22 cellular contexts compared by ENCODE assay signal in genomic region chr4:151908734-151909497, GRCh38.
DNase-seq lines count a peak whose midpoint lies in the region; ATAC-seq, FAIRE-seq and TF ChIP-seq lines count a peak whose summit lies in the region.
"Had no signal": no experiment of that assay in that cellular context is flagged by ENCODE, and none has a peak within 500 bp of the region (broad histone marks: within the 10 kb centered on the region; RNA-seq: fewer than 3 reads in every experiment).

No MANE protein-coding gene starts in this region.

- peak; percentile 26 for DNase-seq in GM10248 (ENCODE audit: extremely low spot score)
- no peak for DNase-seq in GM19239 (ENCODE audit: insufficient read length, low spot score)
- DNase-seq in ecto neural progenitor cell (ENCODE audit: low spot score), result peak; percentile 17
- DNase-seq in posterior vena cava (ENCODE audit: low spot score), result no peak
- no peak for DNase-seq in mesenchymal stem cell
- DNase-seq: CD4-positive, alpha-beta memory T cell; DMS153; GDM1; GM23248; NCI-H1105 treated with DMSO at 0.1 percent for 48 hours; NCI-H1694; NCI-H510A; NCI-H774; RPMI8226; SHP77 treated with DMSO at 0.1 percent for 48 hours; SK-N-SH had no signal

- intact Hi-C loops in posterior vena cava (cut with DNase I), result no loop called here

- no peak overlapping the region for H3K4ac ChIP-seq in mesenchymal stem cell (ENCODE audit: low read depth in 1 of 2, low read length in 2 of 2)

- no peak for TF ChIP-seq CTCF in GM10248 (IDR thresholded peaks at IDR 0.05; ENCODE audit: control extremely low read depth, extremely low read depth, low read depth, missing control alignments)

- H4K8ac ChIP-seq in mesenchymal stem cell (ENCODE audit: low read length), result no peak overlapping the region

- no peak overlapping the region for H2BK12ac ChIP-seq in mesenchymal stem cell (ENCODE audit: low read length in 2 of 2)

- H2AFZ ChIP-seq in mesenchymal stem cell (ENCODE audit: low read depth, low read length), result no peak overlapping the region
- H2AFZ ChIP-seq: GM23248 had no signal

- no peak overlapping the region for H3K27ac ChIP-seq in mesenchymal stem cell (ENCODE audit: low read length, poor library complexity, severe bottlenecking)
- H3K27ac ChIP-seq: BLaER1, GM23248 had no signal

- no peak overlapping the region for H4K91ac ChIP-seq in mesenchymal stem cell (ENCODE audit: low read length)

- H3K4me2 ChIP-seq in mesenchymal stem cell (ENCODE audit: low read length, poor library complexity, severe bottlenecking), result no peak overlapping the region
- H3K4me2 ChIP-seq: BLaER1, SK-N-SH had no signal

- no peaks in the 10 kb centered on the region for H3K4me1 ChIP-seq in mesenchymal stem cell (ENCODE audit: control insufficient read depth, insufficient read depth, low read depth, low read length)
- H3K4me1 ChIP-seq: BLaER1, HAP-1 had no signal

- no peak overlapping the region for H2BK5ac ChIP-seq in mesenchymal stem cell (ENCODE audit: low read depth, low read length, poor library complexity, severe bottlenecking)

- no peak overlapping the region for H2BK15ac ChIP-seq in mesenchymal stem cell (ENCODE audit: low read depth, poor library complexity, severe bottlenecking)

- POLR2A ChIA-PET in GM10248 (lab: Yijun Ruan, JAX), result no interaction called here

- no peaks in the 10 kb centered on the region for H3K36me3 ChIP-seq in mesenchymal stem cell (ENCODE audit: control insufficient read depth in 1 of 2, insufficient read depth in 2 of 2, low read depth in 1 of 2, low read length in 2 of 2)
- H3K36me3 ChIP-seq: BLaER1, HAP-1 had no signal

- no peak overlapping the region for H2BK120ac ChIP-seq in mesenchymal stem cell (ENCODE audit: low read depth, low read length)

- H3K4me3 ChIP-seq in mesenchymal stem cell (ENCODE audit: insufficient read depth in 1 of 2, low read depth in 1 of 2, low read length in 2 of 2), result no peak overlapping the region
- H3K4me3 ChIP-seq: BLaER1, GM23248, HAP-1, K562 had no signal

- H3K23ac ChIP-seq in mesenchymal stem cell (ENCODE audit: low read length in 2 of 2), result no peak overlapping the region

- CTCF ChIA-PET in GM10248 (lab: Yijun Ruan, JAX), result interaction anchor here (1.0 to 2.0 kb wide), 2 partner anchors 9 to 16 kb away, joined by 4 to 6 read pairs; no protein-coding TSS in a partner anchor

- peak; percentile 41 for ATAC-seq in HG02885 (IDR thresholded peaks at IDR 0.05; ENCODE audit: poor library complexity, unreplicated experiment)
- ATAC-seq in HG03571 (IDR thresholded peaks at IDR 0.05; ENCODE audit: unreplicated experiment), result no peak
- ATAC-seq: K562 had no signal

- H3K18ac ChIP-seq in mesenchymal stem cell (ENCODE audit: low read depth in 1 of 2, low read length in 2 of 2), result no peak overlapping the region

- no peak overlapping the region for H3K14ac ChIP-seq in mesenchymal stem cell (ENCODE audit: low read length in 2 of 2)

- 97% methylated on average over 3 of the region's 4 CpGs for WGBS in mesenchymal stem cell

- peaks cover 4 to 10% of the 10 kb centered on the region in 2 experiments for H3K27me3 ChIP-seq in mesenchymal stem cell (ENCODE audit: control insufficient read depth in 1 of 2, insufficient read depth in 1 of 2, low read length in 2 of 2)
- H3K27me3 ChIP-seq: BLaER1 had no signal

- H2AK5ac ChIP-seq in mesenchymal stem cell (ENCODE audit: low read length, severe bottlenecking), result no peak overlapping the region

- no peaks in the 10 kb centered on the region for H3K79me1 ChIP-seq in mesenchymal stem cell (replicated peaks; ENCODE audit: low read length, poor library complexity, severe bottlenecking)

- peak; percentile 92 for FAIRE-seq in GM19239 (lab: Jason Lieb, UNC)
- FAIRE-seq: A204.1, K562 had no signal

- no peak overlapping the region for H3K9ac ChIP-seq in mesenchymal stem cell (ENCODE audit: low read length)
- H3K9ac ChIP-seq: BLaER1, GM23248, SK-N-SH had no signal

- peaks cover 3% of the 10 kb centered on the region for H3K9me3 ChIP-seq in mesenchymal stem cell (ENCODE audit: control insufficient read depth, low read length)
- H3K9me3 ChIP-seq: HAP-1, SK-N-SH had no signal

Comparison
In these comparisons a context has a peak if more than half of its experiments do, and no peak if none do; other contexts are left out.
1. DNase-seq: peak in GM10248 (single experiment) and ecto neural progenitor cell (single experiment); none in GM19239 (single experiment), posterior vena cava (single experiment) and mesenchymal stem cell (single experiment).